ENCODE assay signal across 1 cellular context in the genomic region with DNA sequence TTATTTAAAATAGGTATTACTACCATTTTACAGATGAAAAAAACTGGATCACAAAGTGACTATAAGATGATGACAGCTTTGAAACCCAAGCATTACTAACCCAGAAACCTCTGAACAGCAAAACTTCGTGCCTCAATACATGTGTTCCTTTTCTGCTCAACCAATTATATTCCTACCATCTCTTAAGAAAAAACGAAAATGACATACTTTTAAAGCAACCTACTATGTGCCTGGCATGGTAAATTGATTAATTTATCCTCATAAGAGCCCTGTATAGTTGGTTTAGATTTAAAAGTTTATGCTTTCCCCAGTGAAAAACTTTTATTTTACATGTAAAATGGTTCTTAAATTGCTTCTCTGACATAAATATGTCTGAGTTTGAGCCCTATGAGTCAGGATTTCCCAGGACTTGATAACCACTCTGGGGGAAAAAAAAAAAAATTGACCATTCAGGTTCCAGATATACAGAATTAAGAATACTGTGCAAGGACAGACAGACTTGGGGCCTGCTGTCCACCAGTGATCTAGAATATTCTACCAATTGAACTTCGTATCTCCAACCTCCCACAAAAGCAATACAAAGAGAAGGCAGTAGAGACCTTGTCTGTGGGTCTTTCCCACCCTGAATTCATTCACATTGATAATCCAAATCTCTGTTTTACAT.
TF ChIP-seq lines count a peak whose summit lies in the region.

No MANE protein-coding gene starts in this region.

TF ChIP-seq in WTC11, 78 proteins besides CTCF, POLR2A, EP300 and RAD21 (continued from another document):
- TF ChIP-seq ZNF281 (CRISPR knock-in tag; IDR thresholded peaks at IDR 0.05) (no peak), SOX15 (CRISPR knock-in tag; IDR thresholded peaks at IDR 0.05) (no peak), ZNF263 (CRISPR knock-in tag; IDR thresholded peaks at IDR 0.05; ENCODE audit: low read depth) (no peak), MXD4 (CRISPR knock-in tag; IDR thresholded peaks at IDR 0.05; ENCODE audit: borderline replicate concordance) (no peak), ZNF532 (CRISPR knock-in tag; IDR thresholded peaks at IDR 0.05; ENCODE audit: borderline replicate concordance) (no peak)
- TF ChIP-seq, protein P1, sequence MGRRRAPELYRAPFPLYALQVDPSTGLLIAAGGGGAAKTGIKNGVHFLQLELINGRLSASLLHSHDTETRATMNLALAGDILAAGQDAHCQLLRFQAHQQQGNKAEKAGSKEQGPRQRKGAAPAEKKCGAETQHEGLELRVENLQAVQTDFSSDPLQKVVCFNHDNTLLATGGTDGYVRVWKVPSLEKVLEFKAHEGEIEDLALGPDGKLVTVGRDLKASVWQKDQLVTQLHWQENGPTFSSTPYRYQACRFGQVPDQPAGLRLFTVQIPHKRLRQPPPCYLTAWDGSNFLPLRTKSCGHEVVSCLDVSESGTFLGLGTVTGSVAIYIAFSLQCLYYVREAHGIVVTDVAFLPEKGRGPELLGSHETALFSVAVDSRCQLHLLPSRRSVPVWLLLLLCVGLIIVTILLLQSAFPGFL (CRISPR knock-in tag; IDR thresholded peaks at IDR 0.05; ENCODE audit: borderline replicate concordance): no peak
- TF ChIP-seq, protein P2, sequence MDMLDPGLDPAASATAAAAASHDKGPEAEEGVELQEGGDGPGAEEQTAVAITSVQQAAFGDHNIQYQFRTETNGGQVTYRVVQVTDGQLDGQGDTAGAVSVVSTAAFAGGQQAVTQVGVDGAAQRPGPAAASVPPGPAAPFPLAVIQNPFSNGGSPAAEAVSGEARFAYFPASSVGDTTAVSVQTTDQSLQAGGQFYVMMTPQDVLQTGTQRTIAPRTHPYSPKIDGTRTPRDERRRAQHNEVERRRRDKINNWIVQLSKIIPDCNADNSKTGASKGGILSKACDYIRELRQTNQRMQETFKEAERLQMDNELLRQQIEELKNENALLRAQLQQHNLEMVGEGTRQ (CRISPR knock-in tag; IDR thresholded peaks at IDR 0.05): no peak
